8 cellular contexts compared by ENCODE assay signal in the genomic region with DNA sequence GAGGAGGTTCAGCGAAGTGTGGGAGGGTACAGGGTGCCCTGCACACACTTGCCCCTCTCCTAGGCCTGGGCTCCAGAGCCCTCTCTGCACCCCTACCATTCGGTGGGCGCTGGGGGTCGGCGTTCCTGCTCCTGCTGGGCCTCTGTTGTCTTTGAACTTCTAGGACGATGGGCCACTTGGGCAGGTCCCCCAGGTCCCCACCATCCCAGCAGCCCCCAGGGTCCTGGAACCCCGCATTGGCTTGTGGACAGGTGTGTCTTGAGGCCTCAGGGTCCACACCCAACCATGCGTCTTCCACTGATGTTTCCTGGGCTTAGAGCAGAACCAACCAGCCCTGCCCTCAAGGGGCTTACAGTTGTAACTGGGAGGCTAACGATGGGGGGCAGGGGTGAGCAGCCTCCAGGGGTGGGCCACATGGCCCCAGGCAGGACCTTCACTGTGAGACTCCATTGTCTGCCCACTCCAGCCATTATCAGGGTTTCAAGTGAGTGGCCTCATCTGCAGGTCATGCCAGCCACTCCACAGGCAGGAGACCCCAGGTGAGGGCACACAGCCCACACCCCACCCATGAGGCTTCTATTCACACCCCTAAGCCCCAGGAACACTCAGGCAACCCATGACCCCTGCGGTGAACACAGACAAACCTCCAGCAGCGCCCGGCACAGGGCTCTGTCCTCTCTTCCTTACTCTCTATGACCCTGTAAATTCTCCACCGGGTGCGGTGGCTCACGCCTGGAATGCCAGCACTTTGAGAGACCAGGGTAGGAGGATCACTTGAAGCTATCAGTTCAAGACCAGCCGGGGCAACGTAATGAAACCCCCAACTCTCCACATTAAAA. TPM values are rescaled to one million over a fixed set of nuclear protein-coding genes. Genes with fewer than 3 reads are reported as not detected.
DNase-seq lines count a peak whose midpoint lies in the region; ATAC-seq and TF ChIP-seq lines count a peak whose summit lies in the region.

No MANE protein-coding gene starts in this region.

- H3K9ac ChIP-seq in duodenal mucosa (ENCODE audit: low read depth in 1 of 2, low read length in 2 of 2) = peak overlapping the region; percentile 68 to 69

- ATAC-seq in GM21737 (IDR thresholded peaks at IDR 0.05; ENCODE audit: unreplicated experiment) (no peak), HG02885 (IDR thresholded peaks at IDR 0.05; ENCODE audit: poor library complexity, unreplicated experiment) (no peak)

- peak overlapping the region in 1 of 2 donors; percentile 63 for H3K4me3 Mint-ChIP-seq in CD14-positive monocyte

- H3K4me3 ChIP-seq in NB4 (ENCODE audit: low read depth, low read length) (peak overlapping the region; percentile 42), duodenal mucosa (ENCODE audit: low read depth in 1 of 2, low read length in 2 of 2) (peak overlapping the region; percentile 59 to 73), neutrophil (ENCODE audit: low read depth in 1 of 2, low read length in 1 of 2) (peak overlapping the region; percentile 92 to 99)

- intact Hi-C loops in CD14-positive monocyte (cut with micrococcal nuclease) = no loop called here

- no peaks in the 10 kb centered on the region for H3K9me3 ChIP-seq in duodenal mucosa (ENCODE audit: control insufficient read depth in 1 of 2, low read length in 2 of 2)
- no peaks in the 10 kb centered on the region for H3K9me3 ChIP-seq in neutrophil

- DNase-seq in CD14-positive monocyte (ENCODE audit: low spot score) = no peak
- DNase-seq in NB4 (ENCODE audit: low read depth) = no peak
- no peak for DNase-seq in NCI-H526 treated with DMSO at 0.1 percent for 48 hours (lab: John Stamatoyannopoulos, UW)
- no peak for DNase-seq in activated CD8-positive, alpha-beta memory T cell treated with anti-CD3 and anti-CD28 coated beads, Interleukin-2, amount 50 U/mL, for 4 hours

- H3K9me3 Mint-ChIP-seq in CD14-positive monocyte = no peaks in the 10 kb centered on the region

- H3K27me3 Mint-ChIP-seq in CD14-positive monocyte (ENCODE audit: low read depth in 3 of 3) = peaks cover 0 to 3% (median 0%) of the 10 kb centered on the region in 3 donors

- H3K4me1 ChIP-seq in duodenal mucosa (ENCODE audit: control insufficient read depth in 1 of 2, insufficient read depth in 2 of 2, low read length in 2 of 2) = peaks cover 17 to 24% of the 10 kb centered on the region in 2 donors
- peaks cover 28 to 33% of the 10 kb centered on the region in 2 experiments for H3K4me1 ChIP-seq in neutrophil (ENCODE audit: control insufficient read depth in 1 of 2, insufficient read depth in 1 of 2, low read depth in 1 of 2, low read length in 1 of 2)

- no peaks in the 10 kb centered on the region for H3K36me3 ChIP-seq in duodenal mucosa (ENCODE audit: control insufficient read depth in 1 of 2, insufficient read depth in 2 of 2, low read length in 2 of 2)
- no peaks in the 10 kb centered on the region for H3K36me3 ChIP-seq in neutrophil

- TF ChIP-seq CTCF in CD14-positive monocyte (IDR thresholded peaks at IDR 0.05) (no peak), NB4 (IDR thresholded peaks at IDR 0.05; ENCODE audit: low read depth, low read length) (no peak), neutrophil (IDR thresholded peaks at IDR 0.05) (no peak)

- no peak for TF ChIP-seq POLR2A in NB4 (IDR thresholded peaks at IDR 0.05; ENCODE audit: extremely low read depth, insufficient read length)

- H3K27ac ChIP-seq in duodenal mucosa (ENCODE audit: low read depth, low read length) (peak overlapping the region; percentile 75), neutrophil (peak overlapping the region; percentile 99)

- H3K27ac Mint-ChIP-seq in CD14-positive monocyte = peak overlapping the region; percentile 31 to 94 (median 83)

- peaks cover 26% of the 10 kb centered on the region for H3K4me1 Mint-ChIP-seq in CD14-positive monocyte

- H3K27me3 ChIP-seq in duodenal mucosa (ENCODE audit: control insufficient read depth in 1 of 2, insufficient read depth in 2 of 2, low read length in 2 of 2) = no peaks in the 10 kb centered on the region
- no peaks in the 10 kb centered on the region for H3K27me3 ChIP-seq in neutrophil

- peaks cover 0 to 12% of the 10 kb centered on the region in 2 donors for H3K36me3 Mint-ChIP-seq in CD14-positive monocyte

RNA-seq across cellular contexts. Expression of a gene that starts 2.0 kb away (rescaled TPM):
- under 1 TPM; 0.51 to 0.67 TPM for polyA plus RNA-seq in CD14-positive monocyte

RNA-seq across cellular contexts. Expression of a gene that starts 17.1 kb away (rescaled TPM):
- 1 to 10 TPM; 2.8 to 3.0 TPM for polyA plus RNA-seq in CD14-positive monocyte

RNA-seq across cellular contexts. Expression of a gene that starts 19.9 kb away (rescaled TPM):
- polyA plus RNA-seq in CD14-positive monocyte = 10 to 100 TPM; 69.8 to 79.0 TPM

RNA-seq across cellular contexts. Expression of a gene that starts 39.8 kb away (rescaled TPM):
- 1 to 10 TPM; 2.7 to 3.2 TPM for polyA plus RNA-seq in CD14-positive monocyte

RNA-seq across cellular contexts. Expression of a gene that starts 39.8 kb away (rescaled TPM):
- 10 to 100 TPM; 11.9 to 15.4 TPM for polyA plus RNA-seq in CD14-positive monocyte

Comparison
In these comparisons a context has a peak if more than half of its experiments do, and no peak if none do; other contexts are left out.
1. H3K4me3 ChIP-seq: peak in every context shown above with its lines; median percentile 96 in neutrophil; 66 in duodenal mucosa; 42 in NB4.